Comparison of ENCODE assay signal across 8 cellular contexts in genomic region chr22:36334838-36335603, GRCh38. TPM values are rescaled to one million over a fixed set of nuclear protein-coding genes. Genes with fewer than 3 reads are reported as not detected.
A peak's percentile ranks its signal among the peaks of the same experiment; 100 is the strongest.
DNase-seq lines count a peak whose midpoint lies in the region; ATAC-seq and TF ChIP-seq lines count a peak whose summit lies in the region.

No MANE protein-coding gene starts in this region.

- peaks cover 5% of the 10 kb centered on the region for H3K27me3 Mint-ChIP-seq in CD4-positive, CD25-positive, alpha-beta regulatory T cell
- H3K27me3 Mint-ChIP-seq in activated naive CD8-positive, alpha-beta T cell treated with anti-CD3 and anti-CD28 coated beads for 36 hours = peaks cover 5% of the 10 kb centered on the region

- H3K4me1 ChIP-seq in CD4-positive, CD25-positive, alpha-beta regulatory T cell (ENCODE audit: control insufficient read depth, insufficient read depth, low read length, poor library complexity, severe bottlenecking) = peaks cover 98% of the 10 kb centered on the region
- H3K4me1 ChIP-seq in cardiac muscle cell (ENCODE audit: low read depth) = peaks cover 46% of the 10 kb centered on the region

- peak overlapping the region; percentile 94 to 100 (median 99) for H3K27ac Mint-ChIP-seq in CD4-positive, CD25-positive, alpha-beta regulatory T cell
- peak overlapping the region; percentile 100 for H3K27ac Mint-ChIP-seq in activated naive CD8-positive, alpha-beta T cell treated with anti-CD3 and anti-CD28 coated beads for 36 hours

- TF ChIP-seq CTCF in NB4 (IDR thresholded peaks at IDR 0.05; ENCODE audit: low read depth, low read length) (no peak), cardiac muscle cell (IDR thresholded peaks at IDR 0.05; ENCODE audit: low read depth, low read length) (no peak)

- peak overlapping the region; percentile 59 for H3K4me3 ChIP-seq in CD4-positive, CD25-positive, alpha-beta regulatory T cell (ENCODE audit: low read depth, low read length)
- H3K4me3 ChIP-seq in NB4 (ENCODE audit: low read depth, low read length) (no peak overlapping the region), cardiac muscle cell (no peak overlapping the region)

- peak overlapping the region; percentile 93 for H3K27ac ChIP-seq in CD4-positive, CD25-positive, alpha-beta regulatory T cell (ENCODE audit: insufficient read depth, low read length, poor library complexity, severe bottlenecking)
- H3K27ac ChIP-seq in cardiac muscle cell = peak overlapping the region; percentile 100

- TF ChIP-seq POLR2A in NB4 (IDR thresholded peaks at IDR 0.05; ENCODE audit: extremely low read depth, insufficient read length) = no peak

- peaks cover 39 to 99% (median 81%) of the 10 kb centered on the region in 4 donors for H3K4me1 Mint-ChIP-seq in CD4-positive, CD25-positive, alpha-beta regulatory T cell
- H3K4me1 Mint-ChIP-seq in activated naive CD8-positive, alpha-beta T cell treated with anti-CD3 and anti-CD28 coated beads for 36 hours = peaks cover 94% of the 10 kb centered on the region

- no peaks in the 10 kb centered on the region for H3K9me3 Mint-ChIP-seq in CD4-positive, CD25-positive, alpha-beta regulatory T cell
- no peaks in the 10 kb centered on the region for H3K9me3 Mint-ChIP-seq in activated naive CD8-positive, alpha-beta T cell treated with anti-CD3 and anti-CD28 coated beads for 36 hours

- peaks cover 49% of the 10 kb centered on the region for H3K36me3 Mint-ChIP-seq in CD4-positive, CD25-positive, alpha-beta regulatory T cell
- H3K36me3 Mint-ChIP-seq in activated naive CD8-positive, alpha-beta T cell treated with anti-CD3 and anti-CD28 coated beads for 36 hours = peaks cover 79% of the 10 kb centered on the region

- H3K36me3 ChIP-seq in CD4-positive, CD25-positive, alpha-beta regulatory T cell (ENCODE audit: control insufficient read depth, insufficient read depth, low read length) = peaks cover 70% of the 10 kb centered on the region
- H3K36me3 ChIP-seq in cardiac muscle cell = peaks cover 24% of the 10 kb centered on the region

- DNase-seq in CD4-positive, CD25-positive, alpha-beta regulatory T cell = peak; percentile 37 to 54 (median 48)
- DNase-seq in NB4 (ENCODE audit: low read depth) (peak; percentile 81), cardiac muscle cell (ENCODE audit: low read depth in 1 of 2, low spot score in 1 of 2) (peak in 1 of 2 donors; percentile 67), retina (peak; percentile 52), cerebellar nuclear complex (lab: John Stamatoyannopoulos, UW) (no peak), KG1 (lab: John Stamatoyannopoulos, UW) (no peak), NCI-H526 treated with DMSO at 0.1 percent for 48 hours (lab: John Stamatoyannopoulos, UW) (no peak)
- peak; percentile 46 for DNase-seq in activated naive CD8-positive, alpha-beta T cell treated with anti-CD3 and anti-CD28 coated beads for 36 hours

- H3K9me3 ChIP-seq in CD4-positive, CD25-positive, alpha-beta regulatory T cell (ENCODE audit: control insufficient read depth in 2 of 2, low read length in 2 of 2) = no peaks in the 10 kb centered on the region
- H3K9me3 ChIP-seq in cardiac muscle cell (ENCODE audit: low read depth) = no peaks in the 10 kb centered on the region

- H3K4me3 Mint-ChIP-seq in CD4-positive, CD25-positive, alpha-beta regulatory T cell = peak overlapping the region; percentile 82 to 92 (median 89)
- H3K4me3 Mint-ChIP-seq in activated naive CD8-positive, alpha-beta T cell treated with anti-CD3 and anti-CD28 coated beads for 36 hours = peak overlapping the region; percentile 91

- H3K27me3 ChIP-seq in CD4-positive, CD25-positive, alpha-beta regulatory T cell (ENCODE audit: control insufficient read depth, insufficient read depth, low read length) = no peaks in the 10 kb centered on the region
- H3K27me3 ChIP-seq in cardiac muscle cell = no peaks in the 10 kb centered on the region

- no peak for ATAC-seq in CD4-positive, CD25-positive, alpha-beta regulatory T cell (ENCODE audit: low read depth in 2 of 2)

RNA-seq across cellular contexts. Expression of gene MYH9, which starts 52.7 kb away (rescaled TPM):
- total RNA-seq in CD4-positive, CD25-positive, alpha-beta regulatory T cell = 1,341 TPM
- polyA plus RNA-seq in CD4-positive, CD25-positive, alpha-beta regulatory T cell = 10 to 100 TPM; 80.0 to 98.9 (median 93.4) TPM
- total RNA-seq in activated naive CD8-positive, alpha-beta T cell treated with anti-CD3 and anti-CD28 coated beads for 36 hours = 100 to 1,000 TPM; 551 to 554 TPM
- total RNA-seq in cardiac muscle cell = 131 and 174 TPM in 2 replicates
- 88.7 and 98.0 TPM in 2 replicates for polyA plus RNA-seq in cardiac muscle cell

Comparison
In these comparisons a context has a peak if more than half of its experiments do, and no peak if none do; other contexts are left out.
1. DNase-seq: peak in CD4-positive, CD25-positive, alpha-beta regulatory T cell (3 of 3), NB4 (single experiment), activated naive CD8-positive, alpha-beta T cell treated with anti-CD3 and anti-CD28 coated beads for 36 hours (single experiment) and retina (single experiment); none in cerebellar nuclear complex (0 of 2), KG1 (single experiment) and NCI-H526 treated with DMSO at 0.1 percent for 48 hours (single experiment).